Comparison of ENCODE assay signal across 14 cellular contexts in genomic region chr6:111339294-111339693, GRCh38.
DNase-seq lines count a peak whose midpoint lies in the region; ATAC-seq lines count a peak whose summit lies in the region.
"Had no signal": no experiment of that assay in that cellular context is flagged by ENCODE, and none has a peak within 500 bp of the region (broad histone marks: within the 10 kb centered on the region; RNA-seq: fewer than 3 reads in every experiment).

No MANE protein-coding gene starts in this region.

- H3K4me3 ChIP-seq in MG63 = no peak overlapping the region
- H3K4me3 ChIP-seq in GM23248 = no peak overlapping the region
- H3K4me3 ChIP-seq: lung, tibial nerve had no signal

- H3K27me3 ChIP-seq in MG63 (no peaks in the 10 kb centered on the region), GM23248 (replicated peaks; ENCODE audit: insufficient read depth) (no peaks in the 10 kb centered on the region)
- H3K27me3 ChIP-seq: tibial nerve had no signal

- POLR2A ChIA-PET in activated CD4-positive, alpha-beta memory T cell treated with anti-CD3 and anti-CD28 coated beads for 36 hours (lab: Charles Lee) = no interaction called here

- H3K9me3 Mint-ChIP-seq in activated CD4-positive, alpha-beta memory T cell treated with anti-CD3 and anti-CD28 coated beads for 36 hours = no peaks in the 10 kb centered on the region
- H3K9me3 Mint-ChIP-seq in activated naive CD4-positive, alpha-beta T cell treated with anti-CD3 and anti-CD28 coated beads, Interleukin-2, amount 10 ng/mL, durations not matched to agents 7 days and 5 days = no peaks in the 10 kb centered on the region
- H3K9me3 Mint-ChIP-seq: activated naive CD8-positive, alpha-beta T cell treated with anti-CD3 and anti-CD28 coated beads, Interleukin-2, amount 10 ng/mL, durations not matched to agents 7 days and 5 days; CD4-positive, alpha-beta T cell had no signal

- no peaks in the 10 kb centered on the region for H3K79me2 ChIP-seq in GM23248 (ENCODE audit: insufficient read depth)

- H3K4me1 Mint-ChIP-seq in activated CD4-positive, alpha-beta memory T cell treated with anti-CD3 and anti-CD28 coated beads for 36 hours (ENCODE audit: low read depth) = peaks cover 20% of the 10 kb centered on the region
- peaks cover 9% of the 10 kb centered on the region for H3K4me1 Mint-ChIP-seq in activated naive CD4-positive, alpha-beta T cell treated with anti-CD3 and anti-CD28 coated beads, Interleukin-2, amount 10 ng/mL, durations not matched to agents 7 days and 5 days

- H3K27ac ChIP-seq in GM23248 = no peak overlapping the region
- H3K27ac ChIP-seq: tibial nerve had no signal

- no peak for DNase-seq in activated CD4-positive, alpha-beta memory T cell treated with anti-CD3 and anti-CD28 coated beads for 36 hours
- DNase-seq in MG63 = no peak
- DNase-seq in GM23248 = no peak
- no peak for DNase-seq in MV-4-11 (lab: John Stamatoyannopoulos, UW)
- no peak for DNase-seq in activated naive CD4-positive, alpha-beta T cell treated with anti-CD3 and anti-CD28 coated beads, Interleukin-2, amount 10 ng/mL, durations not matched to agents 7 days and 5 days
- DNase-seq: activated naive CD8-positive, alpha-beta T cell treated with anti-CD3 and anti-CD28 coated beads, Interleukin-2, amount 10 ng/mL, durations not matched to agents 7 days and 5 days; CD4-positive, alpha-beta T cell; T-helper 17 cell had no signal

- in situ Hi-C loops in GM23248 (cut with MboI) = no loop called here

- WGBS in GM23248 (ENCODE audit: low coverage in 1 of 2, low lambda C conversion rate in 2 of 2, missing lambda C conversion rate in 2 of 2), 2 experiments = 90 to 93% methylated on average over 1 of the region's 1 CpG

- H2AFZ ChIP-seq in GM23248 = no peak overlapping the region

- H4K20me1 ChIP-seq in GM23248 (ENCODE audit: insufficient read depth) = no peaks in the 10 kb centered on the region

- no peak overlapping the region for H3K4me2 ChIP-seq in GM23248 (ENCODE audit: unreplicated experiment)

- no peaks in the 10 kb centered on the region for H3K4me1 ChIP-seq in GM23248 (ENCODE audit: insufficient read depth)
- H3K4me1 ChIP-seq: tibial nerve had no signal

- CTCF ChIA-PET in activated CD4-positive, alpha-beta memory T cell treated with anti-CD3 and anti-CD28 coated beads for 36 hours (lab: Charles Lee) = interaction anchor here (1.4 kb wide), 1 partner anchor 80 kb away, joined by 6 read pairs; a partner anchor contains a TSS
- CTCF ChIA-PET in activated naive CD4-positive, alpha-beta T cell treated with anti-CD3 and anti-CD28 coated beads, Interleukin-2, amount 10 ng/mL, durations not matched to agents 7 days and 5 days (lab: Charles Lee) = no interaction called here

- H3K9me2 ChIP-seq in GM23248 (ENCODE audit: insufficient read depth) = no peaks in the 10 kb centered on the region

- no peak overlapping the region for H3K9ac ChIP-seq in GM23248

- H3K36me3 ChIP-seq in MG63 (peaks cover 17% of the 10 kb centered on the region), GM23248 (ENCODE audit: low read depth) (peaks cover 31% of the 10 kb centered on the region)

- no peaks in the 10 kb centered on the region for H3F3A ChIP-seq in GM23248 (ENCODE audit: insufficient read depth)

- H3K9me3 ChIP-seq in MG63 (no peaks in the 10 kb centered on the region), GM23248 (ENCODE audit: low read depth) (no peaks in the 10 kb centered on the region)
- H3K9me3 ChIP-seq: tibial nerve had no signal

- ATAC-seq in GM19023 (IDR thresholded peaks at IDR 0.05; ENCODE audit: unreplicated experiment) (peak; percentile 15), GM21529 (IDR thresholded peaks at IDR 0.05; ENCODE audit: unreplicated experiment) (peak; percentile 28), HG03064 (IDR thresholded peaks at IDR 0.05; ENCODE audit: low read depth, unreplicated experiment) (peak; percentile 21)
- ATAC-seq: esophagus mucosa, T-helper 17 cell had no signal

- intact Hi-C loops in activated CD4-positive, alpha-beta memory T cell treated with anti-CD3 and anti-CD28 coated beads for 36 hours (cut with micrococcal nuclease) = loop anchor here (2.0 to 5.0 kb wide), 2 partner anchors 68 to 143 kb away; partner anchors contain the start of gene REV3L

- no peaks in the 10 kb centered on the region for H3K27me3 Mint-ChIP-seq in activated CD4-positive, alpha-beta memory T cell treated with anti-CD3 and anti-CD28 coated beads for 36 hours
- H3K27me3 Mint-ChIP-seq in activated naive CD4-positive, alpha-beta T cell treated with anti-CD3 and anti-CD28 coated beads, Interleukin-2, amount 10 ng/mL, durations not matched to agents 7 days and 5 days = no peaks in the 10 kb centered on the region
- H3K27me3 Mint-ChIP-seq: activated naive CD8-positive, alpha-beta T cell treated with anti-CD3 and anti-CD28 coated beads, Interleukin-2, amount 10 ng/mL, durations not matched to agents 7 days and 5 days; CD4-positive, alpha-beta T cell; T-helper 17 cell had no signal

- H3K4me3 Mint-ChIP-seq in activated CD4-positive, alpha-beta memory T cell treated with anti-CD3 and anti-CD28 coated beads for 36 hours = no peak overlapping the region
- H3K4me3 Mint-ChIP-seq in activated naive CD4-positive, alpha-beta T cell treated with anti-CD3 and anti-CD28 coated beads, Interleukin-2, amount 10 ng/mL, durations not matched to agents 7 days and 5 days = no peak overlapping the region
- H3K4me3 Mint-ChIP-seq: activated naive CD8-positive, alpha-beta T cell treated with anti-CD3 and anti-CD28 coated beads, Interleukin-2, amount 10 ng/mL, durations not matched to agents 7 days and 5 days; CD4-positive, alpha-beta T cell; T-helper 17 cell had no signal

- H3K36me3 Mint-ChIP-seq in activated CD4-positive, alpha-beta memory T cell treated with anti-CD3 and anti-CD28 coated beads for 36 hours = peaks cover 15% of the 10 kb centered on the region
- peaks cover 13% of the 10 kb centered on the region for H3K36me3 Mint-ChIP-seq in activated naive CD4-positive, alpha-beta T cell treated with anti-CD3 and anti-CD28 coated beads, Interleukin-2, amount 10 ng/mL, durations not matched to agents 7 days and 5 days

- peak overlapping the region; percentile 5 for H3K27ac Mint-ChIP-seq in activated CD4-positive, alpha-beta memory T cell treated with anti-CD3 and anti-CD28 coated beads for 36 hours
- no peak overlapping the region for H3K27ac Mint-ChIP-seq in activated naive CD4-positive, alpha-beta T cell treated with anti-CD3 and anti-CD28 coated beads, Interleukin-2, amount 10 ng/mL, durations not matched to agents 7 days and 5 days
- H3K27ac Mint-ChIP-seq: activated naive CD8-positive, alpha-beta T cell treated with anti-CD3 and anti-CD28 coated beads, Interleukin-2, amount 10 ng/mL, durations not matched to agents 7 days and 5 days; CD4-positive, alpha-beta T cell; T-helper 17 cell had no signal
